In the genomic region with DNA sequence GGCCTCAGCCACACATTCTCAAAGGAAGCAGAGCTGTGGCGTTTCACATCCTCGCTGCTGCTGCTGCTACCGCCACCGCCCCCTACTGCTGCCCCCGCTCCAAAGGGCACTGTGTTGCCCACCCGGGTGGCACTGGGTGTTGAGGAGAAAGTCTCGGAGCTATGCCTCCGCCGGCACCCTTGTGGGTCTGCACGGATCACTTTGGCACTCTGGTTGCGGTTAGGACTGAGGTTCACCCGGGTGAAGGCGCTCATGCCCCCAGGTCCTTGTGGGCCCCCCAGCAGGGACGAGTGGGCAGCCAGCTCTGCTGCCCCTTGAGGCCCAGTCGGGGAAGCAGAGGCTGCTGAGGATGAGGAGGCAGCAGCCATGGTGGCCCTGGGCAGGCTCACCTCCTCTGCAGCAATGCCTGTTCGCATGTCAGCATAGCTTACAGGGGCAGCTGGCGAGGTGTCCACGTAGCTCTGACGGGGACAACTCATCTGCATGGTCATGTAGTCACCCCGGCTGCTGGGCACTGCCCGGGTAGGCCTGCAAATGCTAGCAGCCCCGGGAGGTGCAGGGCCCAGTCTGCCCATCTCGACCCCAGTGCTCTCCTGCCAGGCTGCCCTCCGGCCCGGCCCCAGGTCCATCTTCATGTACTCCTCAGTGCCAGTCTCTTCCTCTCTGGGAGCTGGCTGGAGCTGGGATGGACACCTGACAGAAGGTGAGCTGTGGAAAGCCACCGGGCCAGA, we compare ENCODE assay signal across 9 cellular contexts. TPM values are rescaled to one million over a fixed set of nuclear protein-coding genes. Genes with fewer than 3 reads are reported as not detected.
DNase-seq lines count a peak whose midpoint lies in the region; ATAC-seq, FAIRE-seq and TF ChIP-seq lines count a peak whose summit lies in the region.
"Had no signal": no experiment of that assay in that cellular context is flagged by ENCODE, and none has a peak within 500 bp of the region (broad histone marks: within the 10 kb centered on the region; RNA-seq: fewer than 3 reads in every experiment).

No MANE protein-coding gene starts in this region.

- dilution Hi-C loops in keratinocyte (cut with MboI; ENCODE audit: extremely low pct_ligation_motif_present, low sequenced_read_pairs): no loop called here

- H3K4me1 ChIP-seq in keratinocyte (ENCODE audit: control insufficient read depth, extremely low read depth, insufficient read depth, low read length) (peaks cover 51% of the 10 kb centered on the region), smooth muscle cell (ENCODE audit: low read depth) (peaks cover 29% of the 10 kb centered on the region)

- H3K9me3 ChIP-seq in keratinocyte (ENCODE audit: control insufficient read depth, low read depth, low read length) (no peaks in the 10 kb centered on the region), smooth muscle cell (replicated peaks; ENCODE audit: low read depth) (no peaks in the 10 kb centered on the region)

- H3K9me1 ChIP-seq in keratinocyte (ENCODE audit: control insufficient read depth, extremely low read depth, insufficient read depth, low read length): no peaks in the 10 kb centered on the region

- TF ChIP-seq CTCF in keratinocyte (optimal IDR thresholded peaks at IDR 0.05 in 1 of 3, IDR thresholded peaks at IDR 0.05 in 1 of 3, conservative IDR thresholded peaks at IDR 0.05 in 1 of 3; ENCODE audit: extremely low read depth in 1 of 3, insufficient read depth in 2 of 3, low read length in 3 of 3) (no peak), smooth muscle cell (IDR thresholded peaks at IDR 0.05; ENCODE audit: borderline replicate concordance, insufficient read depth, poor library complexity, severe bottlenecking) (no peak)

- H2AFZ ChIP-seq in keratinocyte (ENCODE audit: control insufficient read depth, low read length): no peak overlapping the region
- no peak overlapping the region for H2AFZ ChIP-seq in smooth muscle cell (ENCODE audit: low read depth)

- peak; percentile 27 for DNase-seq in H7
- DNase-seq in astrocyte of the hippocampus (ENCODE audit: low read depth, low spot score): peak; percentile 47
- no peak for DNase-seq in keratinocyte (ENCODE audit: low read depth, low spot score)
- no peak for DNase-seq in smooth muscle cell (lab: John Stamatoyannopoulos, UW; ENCODE audit: unreplicated experiment)
- DNase-seq in D341Med (ENCODE audit: low spot score): no peak
- no peak for DNase-seq in COLO829 (ENCODE audit: low spot score)
- DNase-seq: effector CD8-positive, alpha-beta T cell had no signal

- H3K4me3 ChIP-seq in H7 (ENCODE audit: insufficient read depth, low read depth, low read length): no peak overlapping the region
- peak overlapping the region; percentile 45 to 82 (median 51) for H3K4me3 ChIP-seq in keratinocyte (ENCODE audit: control insufficient read depth in 2 of 3, extremely low read depth in 1 of 3, insufficient read depth in 2 of 3, low read depth in 1 of 3, low read length in 3 of 3)
- peak overlapping the region; percentile 77 for H3K4me3 ChIP-seq in smooth muscle cell

- FAIRE-seq in keratinocyte (lab: Jason Lieb, UNC): no peak

- H3K79me2 ChIP-seq in keratinocyte (ENCODE audit: control insufficient read depth, insufficient read depth, low read length): peaks cover 86% of the 10 kb centered on the region
- peaks cover 83% of the 10 kb centered on the region for H3K79me2 ChIP-seq in smooth muscle cell (ENCODE audit: low read depth)

- H3F3A ChIP-seq in smooth muscle cell (ENCODE audit: low read depth): no peaks in the 10 kb centered on the region

- H4K20me1 ChIP-seq in keratinocyte (ENCODE audit: control insufficient read depth, extremely low read depth, insufficient read depth, low read length) (no peaks in the 10 kb centered on the region), smooth muscle cell (ENCODE audit: low read depth) (peaks cover 38% of the 10 kb centered on the region)

- WGBS in smooth muscle cell (ENCODE audit: low lambda C conversion rate): 85% methylated on average over 26 of the region's 26 CpGs

- H3K36me3 ChIP-seq in H7 (replicated peaks; ENCODE audit: control insufficient read depth, insufficient read depth, low read length): peaks cover 7% of the 10 kb centered on the region
- peaks cover 15 to 19% of the 10 kb centered on the region in 2 experiments for H3K36me3 ChIP-seq in keratinocyte (ENCODE audit: control insufficient read depth in 2 of 2, extremely low read depth in 1 of 2, insufficient read depth in 2 of 2, low read length in 2 of 2)
- H3K36me3 ChIP-seq in smooth muscle cell (ENCODE audit: low read depth): no peaks in the 10 kb centered on the region

- H3K27me3 ChIP-seq in H7 (ENCODE audit: control insufficient read depth, insufficient read depth, low read length): no peaks in the 10 kb centered on the region
- H3K27me3 ChIP-seq in keratinocyte (ENCODE audit: control insufficient read depth, extremely low read depth, insufficient read depth, low read length): no peaks in the 10 kb centered on the region
- H3K27me3 ChIP-seq in smooth muscle cell (ENCODE audit: low read depth): no peaks in the 10 kb centered on the region

- H3K27ac ChIP-seq in keratinocyte (ENCODE audit: control insufficient read depth, insufficient read depth, low read length) (peak overlapping the region; percentile 95), smooth muscle cell (ENCODE audit: low read depth) (no peak overlapping the region)

- H3K4me2 ChIP-seq in keratinocyte (ENCODE audit: control insufficient read depth, extremely low read depth, insufficient read depth, low read depth, low read length): peak overlapping the region; percentile 100
- H3K4me2 ChIP-seq in smooth muscle cell: peak overlapping the region; percentile 90

- peak overlapping the region; percentile 95 for H3K9ac ChIP-seq in keratinocyte (ENCODE audit: control insufficient read depth, extremely low read depth, insufficient read depth, low read length)
- no peak overlapping the region for H3K9ac ChIP-seq in smooth muscle cell (ENCODE audit: low read depth)

- ATAC-seq in HG02571 (IDR thresholded peaks at IDR 0.05; ENCODE audit: unreplicated experiment) (no peak), GM18873 (IDR thresholded peaks at IDR 0.05; ENCODE audit: low FRiP score, unreplicated experiment) (no peak)

RNA-seq across cellular contexts. Expression of a gene that starts 4.2 kb away (rescaled TPM):
- 15.2 and 17.1 TPM in 2 replicates for total RNA-seq in H7 (2014; rRNA removed; shearing (Covaris generic))
- polyA plus RNA-seq in keratinocyte (10.1 to 15.8 TPM (median 11.2 TPM) in 3 replicates), smooth muscle cell (8.6 and 9.4 TPM in 2 replicates)
- 3.1 TPM for polyA plus RNA-seq in keratinocyte (2011; ENCODE audit: low read depth)
- polyA plus RNA-seq in keratinocyte (2011; cell fraction: cytosol; rRNA removed): 8.4 and 12.5 TPM in 2 replicates
- polyA plus RNA-seq in keratinocyte (2011; cell fraction: nucleus; rRNA removed): 21.1 and 26.0 TPM in 2 replicates
- 4.4 and 14.4 TPM in 2 replicates for polyA plus RNA-seq in keratinocyte (2012; ENCODE audit: low replicate concordance)
- 15.8 to 35.1 TPM (median 21.6 TPM) in 3 replicates for polyA minus RNA-seq in keratinocyte
- 34.7 TPM for polyA minus RNA-seq in keratinocyte (2011; cell fraction: cytosol; rRNA and poly(A)+ RNA removed)
- 38.6 and 48.2 TPM in 2 replicates for polyA minus RNA-seq in keratinocyte (2011; cell fraction: nucleus; rRNA and poly(A)+ RNA removed)
- total RNA-seq in smooth muscle cell: 14.3 and 14.6 TPM in 2 replicates

RNA-seq across cellular contexts. Expression of a gene that starts 40.4 kb away (rescaled TPM):
- total RNA-seq in H7 (2014; rRNA removed; shearing (Covaris generic)): 6.9 and 8.7 TPM in 2 replicates
- polyA plus RNA-seq in keratinocyte (22.1 to 27.8 TPM (median 22.8 TPM) in 3 replicates), smooth muscle cell (11.3 and 12.8 TPM in 2 replicates)
- 25.1 TPM for polyA plus RNA-seq in keratinocyte (2011; ENCODE audit: low read depth)
- 10.7 and 33.0 TPM in 2 replicates for polyA plus RNA-seq in keratinocyte (2011; cell fraction: cytosol; rRNA removed)
- 28.3 and 32.6 TPM in 2 replicates for polyA plus RNA-seq in keratinocyte (2011; cell fraction: nucleus; rRNA removed)
- 16.2 and 22.0 TPM in 2 replicates for polyA plus RNA-seq in keratinocyte (2012; ENCODE audit: low replicate concordance)
- polyA minus RNA-seq in keratinocyte: 14.7 to 83.2 TPM (median 78.3 TPM) in 3 replicates
- polyA minus RNA-seq in keratinocyte (2011; cell fraction: cytosol; rRNA and poly(A)+ RNA removed): 19.4 TPM
- polyA minus RNA-seq in keratinocyte (2011; cell fraction: nucleus; rRNA and poly(A)+ RNA removed): 31.2 and 82.2 TPM in 2 replicates
- total RNA-seq in smooth muscle cell: 20.7 and 28.3 TPM in 2 replicates

Comparison
In these comparisons a context has a peak if more than half of its experiments do, and no peak if none do; other contexts are left out.
1. DNase-seq: peak in H7 (single experiment) and astrocyte of the hippocampus (single experiment); none in keratinocyte (single experiment), smooth muscle cell (single experiment), D341Med (single experiment) and COLO829 (single experiment).